ENCODE assay signal across 19 cellular contexts in the genomic region with DNA sequence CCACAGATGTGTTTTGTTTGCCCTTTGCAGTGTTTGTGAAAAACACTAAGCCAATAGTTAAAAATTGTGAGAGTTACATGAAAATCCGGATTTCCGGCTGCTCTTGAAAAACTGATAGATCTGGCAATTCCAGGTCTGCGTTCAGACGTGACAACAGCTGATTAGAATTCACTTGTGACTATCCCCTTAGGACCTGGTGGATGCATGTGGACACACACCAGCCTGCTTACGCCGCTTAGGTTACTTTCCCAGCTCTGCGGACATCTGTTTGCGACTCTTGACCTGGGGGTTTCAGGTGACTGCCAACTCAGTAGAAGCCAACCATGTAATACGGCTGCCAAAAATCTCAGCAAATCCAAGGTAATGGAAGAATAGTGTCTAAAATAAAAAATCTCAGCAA.
"Had no signal": no experiment of that assay in that cellular context is flagged by ENCODE, and none has a peak within 500 bp of the region (broad histone marks: within the 10 kb centered on the region; RNA-seq: fewer than 3 reads in every experiment).

No MANE protein-coding gene starts in this region.

- H3K27ac ChIP-seq: body of pancreas, lower lobe of right lung, ovary had no signal

- H3K9me3 Mint-ChIP-seq: activated CD4-positive, alpha-beta memory T cell treated with anti-CD3 and anti-CD28 coated beads, Interleukin-2, amount 10 ng/mL, durations not matched to agents 7 days and 5 days; activated naive CD4-positive, alpha-beta T cell treated with anti-CD3 and anti-CD28 coated beads, Interleukin-2, amount 50 U/mL, for 72 hours; activated T-cell treated with anti-CD3 and anti-CD28 coated beads, Interleukin-2, amount 50 U/mL, for 24 hours; central memory CD8-positive, alpha-beta T cell; immature natural killer cell; neural crest cell; type B pancreatic cell had no signal

- H3K4me3 ChIP-seq: body of pancreas, lower lobe of right lung, ovary had no signal

- ATAC-seq: activated naive CD4-positive, alpha-beta T cell treated with anti-CD3 and anti-CD28 coated beads, Interleukin-2, amount 50 U/mL, for 72 hours; body of pancreas had no signal

- H3K4me3 Mint-ChIP-seq: activated CD4-positive, alpha-beta memory T cell treated with anti-CD3 and anti-CD28 coated beads, Interleukin-2, amount 10 ng/mL, durations not matched to agents 7 days and 5 days; activated T-cell treated with anti-CD3 and anti-CD28 coated beads, Interleukin-2, amount 50 U/mL, for 24 hours; central memory CD8-positive, alpha-beta T cell; immature natural killer cell; neural crest cell; type B pancreatic cell had no signal

- H3K27ac Mint-ChIP-seq: activated CD4-positive, alpha-beta memory T cell treated with anti-CD3 and anti-CD28 coated beads, Interleukin-2, amount 10 ng/mL, durations not matched to agents 7 days and 5 days; activated T-cell treated with anti-CD3 and anti-CD28 coated beads, Interleukin-2, amount 50 U/mL, for 24 hours; immature natural killer cell; type B pancreatic cell had no signal

- DNase-seq: activated CD4-positive, alpha-beta memory T cell treated with anti-CD3 and anti-CD28 coated beads, Interleukin-2, amount 10 ng/mL, durations not matched to agents 7 days and 5 days; activated effector memory CD4-positive, alpha-beta T cell treated with Interleukin-2 at 50 U/mL for 16 hours; activated T-cell treated with anti-CD3 and anti-CD28 coated beads, Interleukin-2, amount 50 U/mL, for 24 hours; body of pancreas; cortex of kidney; effector memory CD4-positive, alpha-beta T cell; foreskin melanocyte; immature natural killer cell; lower lobe of right lung; ovary; stimulated activated CD4-positive, alpha-beta T cell treated with anti-CD3 and anti-CD28 coated beads, Interleukin-2, amount 100 ng/mL, for 48 hours; stimulated activated naive CD4-positive, alpha-beta T cell; substantia nigra; T-helper 1 cell; T1000 had no signal

- H3K36me3 ChIP-seq: ovary had no signal

- H3K4me1 ChIP-seq: body of pancreas, lower lobe of right lung had no signal

- H3K4me1 Mint-ChIP-seq: activated CD4-positive, alpha-beta memory T cell treated with anti-CD3 and anti-CD28 coated beads, Interleukin-2, amount 10 ng/mL, durations not matched to agents 7 days and 5 days had no signal

- H3K27me3 Mint-ChIP-seq: activated CD4-positive, alpha-beta memory T cell treated with anti-CD3 and anti-CD28 coated beads, Interleukin-2, amount 10 ng/mL, durations not matched to agents 7 days and 5 days; activated T-cell treated with anti-CD3 and anti-CD28 coated beads, Interleukin-2, amount 50 U/mL, for 24 hours; central memory CD8-positive, alpha-beta T cell; type B pancreatic cell had no signal

- H3K27me3 ChIP-seq: body of pancreas, ovary had no signal

- H3K9me3 ChIP-seq: body of pancreas, lower lobe of right lung, ovary had no signal
